In the genomic region with DNA sequence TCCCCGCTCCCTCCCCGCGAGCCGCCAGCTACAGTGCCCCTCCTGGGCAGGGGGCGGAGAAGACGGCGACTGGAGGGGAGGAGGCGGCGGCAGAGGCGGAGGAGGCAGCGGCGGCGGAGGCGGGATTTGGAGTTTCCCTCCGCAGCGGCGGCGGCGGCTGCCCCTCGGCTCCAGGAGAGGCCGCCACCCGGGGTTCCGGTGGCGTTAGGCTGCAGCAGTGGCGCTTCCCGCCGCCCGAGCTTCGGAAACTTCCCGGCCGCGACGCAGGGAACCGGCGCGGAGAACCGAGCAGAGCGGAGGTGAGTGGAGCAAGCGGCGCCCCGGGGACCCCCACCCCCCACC, we compare ENCODE assay signal across 15 cellular contexts. TPM values are rescaled to one million over a fixed set of nuclear protein-coding genes. Genes with fewer than 3 reads are reported as not detected.
DNase-seq lines count a peak whose midpoint lies in the region; ATAC-seq and TF ChIP-seq lines count a peak whose summit lies in the region.
"Had no signal": no experiment of that assay in that cellular context is flagged by ENCODE, and none has a peak within 500 bp of the region (broad histone marks: within the 10 kb centered on the region; RNA-seq: fewer than 3 reads in every experiment).

No MANE protein-coding gene starts in this region.

- H3K27me3 ChIP-seq in iPS DF 6.9 (ENCODE audit: control insufficient read depth, insufficient read depth, low read length) (peaks cover 44% of the 10 kb centered on the region), prostate gland (replicated peaks; ENCODE audit: insufficient read depth) (no peaks in the 10 kb centered on the region)

- H3K27me3 Mint-ChIP-seq in natural killer cell treated with Interleukin-12 subunit alpha and Interleukin-12 subunit beta and Interleukin-15 and Interleukin-18, amount 100 ng/mL, for 72 hours = peaks cover 7 to 9% of the 10 kb centered on the region in 2 donors
- H3K27me3 Mint-ChIP-seq in natural killer cell (ENCODE audit: low read depth in 2 of 2) = peaks cover 0 to 20% of the 10 kb centered on the region in 2 donors

- H3K4me1 Mint-ChIP-seq in natural killer cell treated with Interleukin-12 subunit alpha and Interleukin-12 subunit beta and Interleukin-15 and Interleukin-18, amount 100 ng/mL, for 72 hours (ENCODE audit: low read depth in 2 of 2) = no peaks in the 10 kb centered on the region
- H3K4me1 Mint-ChIP-seq in natural killer cell = no peaks in the 10 kb centered on the region

- H3K4me3 ChIP-seq in iPS DF 6.9 (ENCODE audit: low read length) (peak overlapping the region; percentile 6; the same call in 1 of the 2 replicates), prostate gland (peak overlapping the region in 1 of 2 donors; percentile 7)

- no peak for ATAC-seq in natural killer cell treated with Interleukin-12 subunit alpha and Interleukin-12 subunit beta and Interleukin-15 and Interleukin-18, amount 100 ng/mL, for 72 hours
- ATAC-seq in natural killer cell (no peak), GM21367 (IDR thresholded peaks at IDR 0.05; ENCODE audit: unreplicated experiment) (no peak)
- ATAC-seq: stimulated activated memory B cell treated with anti-CD40 and anti-IgM and Interleukin-4, amounts not matched to agents 10 μg/mL and 1 μg/mL and 100 μg/mL, for 72 hours had no signal

- H3K36me3 Mint-ChIP-seq in natural killer cell treated with Interleukin-12 subunit alpha and Interleukin-12 subunit beta and Interleukin-15 and Interleukin-18, amount 100 ng/mL, for 72 hours = no peaks in the 10 kb centered on the region
- no peaks in the 10 kb centered on the region for H3K36me3 Mint-ChIP-seq in natural killer cell
- H3K36me3 Mint-ChIP-seq: activated CD4-positive, alpha-beta memory T cell treated with anti-CD3 and anti-CD28 coated beads for 36 hours; stimulated activated memory B cell treated with anti-CD40 and anti-IgM and Interleukin-4, amounts not matched to agents 10 μg/mL and 1 μg/mL and 100 μg/mL, for 72 hours had no signal

- H3K27ac ChIP-seq in iPS DF 6.9 (ENCODE audit: low read length) (no peak overlapping the region), prostate gland (no peak overlapping the region)
- H3K27ac ChIP-seq: neutrophil had no signal

- H3K9me3 Mint-ChIP-seq in natural killer cell treated with Interleukin-12 subunit alpha and Interleukin-12 subunit beta and Interleukin-15 and Interleukin-18, amount 100 ng/mL, for 72 hours = no peaks in the 10 kb centered on the region
- H3K9me3 Mint-ChIP-seq in natural killer cell = no peaks in the 10 kb centered on the region
- H3K9me3 Mint-ChIP-seq: activated CD4-positive, alpha-beta memory T cell treated with anti-CD3 and anti-CD28 coated beads for 36 hours; stimulated activated memory B cell treated with anti-CD40 and anti-IgM and Interleukin-4, amounts not matched to agents 10 μg/mL and 1 μg/mL and 100 μg/mL, for 72 hours had no signal

- no peak for TF ChIP-seq POLR2A in prostate gland (IDR thresholded peaks at IDR 0.05)

- intact Hi-C loops in natural killer cell (cut with micrococcal nuclease) (no loop called here), prostate gland (cut with DNase I) (no loop called here)

- DNase-seq in natural killer cell treated with Interleukin-12 subunit alpha and Interleukin-12 subunit beta and Interleukin-15 and Interleukin-18, amount 100 ng/mL, for 72 hours (ENCODE audit: low spot score) = peak; percentile 56
- DNase-seq in natural killer cell (no peak), NCI-H2227 (lab: John Stamatoyannopoulos, UW; ENCODE audit: unreplicated experiment) (peak; percentile 52), iPS DF 6.9 (ENCODE audit: low read depth, low spot score) (no peak), ureter (ENCODE audit: low spot score) (peak; percentile 39), prostate gland (ENCODE audit: low spot score) (no peak), NK-92 (lab: John Stamatoyannopoulos, UW; ENCODE audit: unreplicated experiment) (no peak)
- DNase-seq: activated CD4-positive, alpha-beta memory T cell treated with anti-CD3 and anti-CD28 coated beads for 36 hours; activated naive CD4-positive, alpha-beta T cell treated with anti-CD3 and anti-CD28 coated beads, Interleukin-2, amount 50 U/mL, for 16 hours; kidney; MV-4-11 had no signal

- H3K4me1 ChIP-seq in iPS DF 6.9 (ENCODE audit: control insufficient read depth, insufficient read depth, low read length) (peaks cover 5% of the 10 kb centered on the region; the same call in 1 of the 2 replicates), prostate gland (replicated peaks) (no peaks in the 10 kb centered on the region)

- no peak overlapping the region for H3K4me3 Mint-ChIP-seq in natural killer cell treated with Interleukin-12 subunit alpha and Interleukin-12 subunit beta and Interleukin-15 and Interleukin-18, amount 100 ng/mL, for 72 hours
- H3K4me3 Mint-ChIP-seq in natural killer cell = no peak overlapping the region

- no CpG with 5 or more reads among the region's 41 CpGs for WGBS in iPS DF 6.9 (ENCODE audit: insufficient coverage, insufficient read length)
- WGBS in prostate gland = 1% methylated on average over 14 of the region's 41 CpGs

- no peaks in the 10 kb centered on the region for H3K9me3 ChIP-seq in iPS DF 6.9 (ENCODE audit: control insufficient read depth, insufficient read depth, low read length)
- no peaks in the 10 kb centered on the region for H3K9me3 ChIP-seq in prostate gland
- H3K9me3 ChIP-seq: neutrophil had no signal

- H3K36me3 ChIP-seq in iPS DF 6.9 (ENCODE audit: control insufficient read depth, insufficient read depth, low read length) (no peaks in the 10 kb centered on the region), prostate gland (no peaks in the 10 kb centered on the region)
- H3K36me3 ChIP-seq: neutrophil had no signal

- no peak overlapping the region for H3K27ac Mint-ChIP-seq in natural killer cell treated with Interleukin-12 subunit alpha and Interleukin-12 subunit beta and Interleukin-15 and Interleukin-18, amount 100 ng/mL, for 72 hours
- no peak overlapping the region for H3K27ac Mint-ChIP-seq in natural killer cell
- H3K27ac Mint-ChIP-seq: activated CD4-positive, alpha-beta memory T cell treated with anti-CD3 and anti-CD28 coated beads for 36 hours; stimulated activated memory B cell treated with anti-CD40 and anti-IgM and Interleukin-4, amounts not matched to agents 10 μg/mL and 1 μg/mL and 100 μg/mL, for 72 hours had no signal

- TF ChIP-seq CTCF in natural killer cell (IDR thresholded peaks at IDR 0.05) (no peak), prostate gland (IDR thresholded peaks at IDR 0.05) (no peak)

RNA-seq across cellular contexts. Expression of gene DUSP9, which starts 4.7 kb away (rescaled TPM):
- not detected for total RNA-seq in natural killer cell treated with Interleukin-12 subunit alpha and Interleukin-12 subunit beta and Interleukin-15 and Interleukin-18, amount 100 ng/mL, for 72 hours
- total RNA-seq in natural killer cell (not detected), ureter (2.7 TPM), prostate gland (1 to 10 TPM in 1 of 2 donors, not detected in 1; 3.5 TPM)
- total RNA-seq: T-helper 1 cell treated with Interleukin-12 subunit alpha and Interleukin-12 subunit beta and Interleukin-4 antibody, amounts not matched to agents 30 ng/mL and 1 ng/mL, for 36 hours had no signal

RNA-seq across cellular contexts. Expression of gene PNCK, which starts 31.3 kb away (rescaled TPM):
- not detected for total RNA-seq in natural killer cell treated with Interleukin-12 subunit alpha and Interleukin-12 subunit beta and Interleukin-15 and Interleukin-18, amount 100 ng/mL, for 72 hours
- 1 to 10 TPM in 1 of 3 donors, under 1 TPM in 2; 0.66 to 1.1 (median 0.97) TPM for total RNA-seq in natural killer cell
- total RNA-seq in ureter = 12.3 TPM
- 10 to 100 TPM in 1 of 2 donors, 1 to 10 TPM in 1; 8.5 to 50.6 TPM for total RNA-seq in prostate gland
- total RNA-seq: T-helper 1 cell treated with Interleukin-12 subunit alpha and Interleukin-12 subunit beta and Interleukin-4 antibody, amounts not matched to agents 30 ng/mL and 1 ng/mL, for 36 hours had no signal

RNA-seq across cellular contexts. Expression of gene CCNQ, which starts 43.3 kb away (rescaled TPM):
- total RNA-seq in natural killer cell treated with Interleukin-12 subunit alpha and Interleukin-12 subunit beta and Interleukin-15 and Interleukin-18, amount 100 ng/mL, for 72 hours = 10 to 100 TPM; 16.4 to 30.7 TPM
- 10 to 100 TPM in 2 of 3 donors, 1 to 10 TPM in 1; 9.0 to 17.2 (median 12.5) TPM for total RNA-seq in natural killer cell
- 15.0 TPM for total RNA-seq in ureter
- total RNA-seq in prostate gland = 10 to 100 TPM; 33.8 to 55.9 TPM

RNA-seq across cellular contexts. Expression of gene SLC6A8, which starts 45.4 kb away (rescaled TPM):
- total RNA-seq in natural killer cell treated with Interleukin-12 subunit alpha and Interleukin-12 subunit beta and Interleukin-15 and Interleukin-18, amount 100 ng/mL, for 72 hours = 1 to 10 TPM; 2.3 to 4.1 TPM
- total RNA-seq in natural killer cell (1 to 10 TPM in 2 of 3 donors, under 1 TPM in 1; 0.77 to 2.5 (median 1.4) TPM), ureter (70.3 TPM), prostate gland (10 to 100 TPM; 25.4 to 95.4 TPM)

Comparison
In these comparisons a context has a peak if more than half of its experiments do, and no peak if none do; other contexts are left out.
1. DNase-seq: peak in natural killer cell treated with Interleukin-12 subunit alpha and Interleukin-12 subunit beta and Interleukin-15 and Interleukin-18, amount 100 ng/mL, for 72 hours (single experiment), NCI-H2227 (single experiment) and ureter (single experiment); none in natural killer cell (single experiment), iPS DF 6.9 (single experiment), prostate gland (single experiment) and NK-92 (single experiment).